Comparison of ENCODE assay signal across 24 cellular contexts in genomic region chr3:94420941-94421340, GRCh38.
"Had no signal": no experiment of that assay in that cellular context is flagged by ENCODE, and none has a peak within 500 bp of the region (broad histone marks: within the 10 kb centered on the region; RNA-seq: fewer than 3 reads in every experiment).

No MANE protein-coding gene starts in this region.

- H3K36me3 ChIP-seq: gastrocnemius medialis, left lung, neural progenitor cell, right atrium auricular region, thyroid gland had no signal

- H2AFZ ChIP-seq: neural progenitor cell had no signal

- H3K9me3 ChIP-seq: gastrocnemius medialis, right atrium auricular region, thyroid gland had no signal

- H3K27ac ChIP-seq: gastrocnemius medialis, left lung, neural progenitor cell, right atrium auricular region, thyroid gland had no signal

- H3K4me1 Mint-ChIP-seq: activated naive CD8-positive, alpha-beta T cell treated with anti-CD3 and anti-CD28 coated beads, Interleukin-2, amount 10 ng/mL, durations not matched to agents 7 days and 5 days; brain; naive B cell; neural progenitor cell had no signal

- H3K9ac ChIP-seq: neural progenitor cell had no signal

- H3K27me3 Mint-ChIP-seq: activated CD4-positive, alpha-beta memory T cell treated with anti-CD3 and anti-CD28 coated beads for 36 hours; activated naive CD8-positive, alpha-beta T cell treated with anti-CD3 and anti-CD28 coated beads, Interleukin-2, amount 10 ng/mL, durations not matched to agents 7 days and 5 days; naive B cell; progenitor cell of endocrine pancreas; stimulated activated naive CD8-positive, alpha-beta T cell treated with anti-CD3 and anti-CD28 coated beads, Interleukin-15, Interleukin-2, amounts not matched to agents 100 ng/mL and 50 ng/mL, for 24 hours had no signal

- H3K4me2 ChIP-seq: neural progenitor cell had no signal

- ATAC-seq: activated T-cell treated with anti-CD3 and anti-CD28 coated beads, Interleukin-2, amount 50 U/mL, for 72 hours; gastrocnemius medialis; left lung had no signal

- H3K4me3 ChIP-seq: gastrocnemius medialis, left lung, lung, neural progenitor cell, right atrium auricular region, thyroid gland had no signal

- H3K36me3 Mint-ChIP-seq: activated CD4-positive, alpha-beta memory T cell treated with anti-CD3 and anti-CD28 coated beads for 36 hours; activated naive CD8-positive, alpha-beta T cell treated with anti-CD3 and anti-CD28 coated beads, Interleukin-2, amount 10 ng/mL, durations not matched to agents 7 days and 5 days; brain; naive B cell; neural progenitor cell had no signal

- H3K4me1 ChIP-seq: gastrocnemius medialis, left lung, neural progenitor cell, right atrium auricular region, thyroid gland had no signal

- H3K27ac Mint-ChIP-seq: activated CD4-positive, alpha-beta memory T cell treated with anti-CD3 and anti-CD28 coated beads for 36 hours; activated naive CD4-positive, alpha-beta T cell treated with anti-CD3 and anti-CD28 coated beads for 36 hours; activated naive CD8-positive, alpha-beta T cell treated with anti-CD3 and anti-CD28 coated beads, Interleukin-2, amount 10 ng/mL, durations not matched to agents 7 days and 5 days; activated T-cell treated with anti-CD3 and anti-CD28 coated beads, Interleukin-2, amount 50 U/mL, for 72 hours; brain; naive B cell; neural progenitor cell; progenitor cell of endocrine pancreas; stimulated activated naive CD8-positive, alpha-beta T cell treated with anti-CD3 and anti-CD28 coated beads, Interleukin-15, Interleukin-2, amounts not matched to agents 100 ng/mL and 50 ng/mL, for 24 hours; T-helper 1 cell treated with Interleukin-12 subunit alpha and Interleukin-12 subunit beta and Interleukin-4 antibody, amounts not matched to agents 30 μg/mL and 1 μg/mL, for 36 hours had no signal

- H3K27me3 ChIP-seq: gastrocnemius medialis, left lung, neural progenitor cell, right atrium auricular region, thyroid gland had no signal

- DNase-seq: activated CD4-positive, alpha-beta memory T cell treated with anti-CD3 and anti-CD28 coated beads for 36 hours; activated CD4-positive, alpha-beta T cell treated with anti-CD3 and anti-CD28 coated beads for 48 hours; activated effector memory CD4-positive, alpha-beta T cell treated with Interleukin-2 at 50 U/mL for 16 hours; activated naive CD4-positive, alpha-beta T cell treated with anti-CD3 and anti-CD28 coated beads for 36 hours; activated naive CD8-positive, alpha-beta T cell treated with anti-CD3 and anti-CD28 coated beads, Interleukin-2, amount 10 ng/mL, durations not matched to agents 7 days and 5 days; activated T-cell treated with anti-CD3 and anti-CD28 coated beads, Interleukin-2, amount 50 U/mL, for 72 hours; amygdala; gastrocnemius medialis; hippocampal formation; kidney glomerular epithelial cell; left lung; naive B cell; stimulated activated CD4-positive, alpha-beta T cell treated with anti-CD3 and anti-CD28 coated beads, Interleukin-12 subunit alpha, Interleukin-12 subunit beta, amount 100 ng/mL, for 4 hours; stimulated activated CD4-positive, alpha-beta T cell treated with anti-CD3 and anti-CD28 coated beads, Interleukin-4, amount 100 ng/mL, for 4 hours; substantia nigra; T1000; thyroid gland had no signal

- H3K4me3 Mint-ChIP-seq: activated CD4-positive, alpha-beta memory T cell treated with anti-CD3 and anti-CD28 coated beads for 36 hours; activated naive CD4-positive, alpha-beta T cell treated with anti-CD3 and anti-CD28 coated beads for 36 hours; activated naive CD8-positive, alpha-beta T cell treated with anti-CD3 and anti-CD28 coated beads, Interleukin-2, amount 10 ng/mL, durations not matched to agents 7 days and 5 days; activated T-cell treated with anti-CD3 and anti-CD28 coated beads, Interleukin-2, amount 50 U/mL, for 72 hours; brain; naive B cell; neural progenitor cell; stimulated activated naive CD8-positive, alpha-beta T cell treated with anti-CD3 and anti-CD28 coated beads, Interleukin-15, Interleukin-2, amounts not matched to agents 100 ng/mL and 50 ng/mL, for 24 hours; T-helper 1 cell treated with Interleukin-12 subunit alpha and Interleukin-12 subunit beta and Interleukin-4 antibody, amounts not matched to agents 30 μg/mL and 1 μg/mL, for 36 hours had no signal
